ENCODE assay signal across 21 cellular contexts in the genomic region with DNA sequence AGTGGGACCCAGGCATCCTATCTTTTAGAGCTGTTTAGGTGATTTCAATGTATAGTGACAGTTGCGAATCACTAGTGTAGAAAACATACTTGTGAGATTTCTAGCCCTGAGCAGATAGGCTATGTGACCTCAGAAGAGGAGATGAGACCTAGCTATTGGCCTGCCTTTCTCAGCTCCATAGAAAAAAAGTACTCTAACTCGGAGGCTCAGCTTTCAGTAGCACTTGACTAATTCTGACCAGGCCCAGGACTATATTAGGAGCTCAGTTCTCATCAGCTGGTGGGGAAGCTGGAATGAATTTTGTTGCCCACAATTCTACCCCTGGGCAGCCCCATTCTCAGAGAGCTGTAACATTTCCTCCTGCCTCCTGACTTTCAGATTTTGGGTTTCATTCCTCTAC.
"Had no signal": no experiment of that assay in that cellular context is flagged by ENCODE, and none has a peak within 500 bp of the region (broad histone marks: within the 10 kb centered on the region; RNA-seq: fewer than 3 reads in every experiment).

No MANE protein-coding gene starts in this region.

- ATAC-seq: body of pancreas, heart right ventricle, left cardiac atrium, sciatic nerve had no signal

- H3K9me3 Mint-ChIP-seq: activated CD4-positive, alpha-beta memory T cell treated with anti-CD3 and anti-CD28 coated beads for 36 hours; nephron had no signal

- DNase-seq: activated CD4-positive, alpha-beta memory T cell treated with anti-CD3 and anti-CD28 coated beads for 36 hours; activated CD4-positive, alpha-beta T cell treated with anti-CD3 and anti-CD28 coated beads for 1 hour; activated gamma-delta T cell treated with Interleukin-2 at 50 U/mL for 16 hours; activated T-cell treated with anti-CD3 and anti-CD28 coated beads for 4 hours; anterior cingulate cortex; body of pancreas; cortex of kidney; heart right ventricle; islet precursor cell; left cardiac atrium; midbrain; posterior cingulate gyrus; stimulated activated CD4-positive, alpha-beta T cell treated with anti-CD3 and anti-CD28 coated beads, Interleukin-15, amount 100 ng/mL, for 24 hours; stimulated activated CD8-positive, alpha-beta memory T cell treated with anti-CD3 and anti-CD28 coated beads, Interleukin-4, amount 100 ng/mL, for 48 hours; stimulated activated naive CD4-positive, alpha-beta T cell; T-helper 9 cell; testis; upper lobe of left lung had no signal

- H3K4me3 Mint-ChIP-seq: activated CD4-positive, alpha-beta memory T cell treated with anti-CD3 and anti-CD28 coated beads for 36 hours; activated T-helper 1 cell treated with anti-CD3 and anti-CD28 coated beads, Interleukin-12 subunit alpha, Interleukin-12 subunit beta, Interleukin-2, Interleukin-4 antibody, amounts not matched to agents 30 ng/mL and 10 ng/mL and 1 ng/mL, durations not matched to agents 14 hours and 24 hours and 36 hours; nephron had no signal

- H3K27ac Mint-ChIP-seq: activated CD4-positive, alpha-beta memory T cell treated with anti-CD3 and anti-CD28 coated beads for 36 hours; activated T-helper 1 cell treated with anti-CD3 and anti-CD28 coated beads, Interleukin-12 subunit alpha, Interleukin-12 subunit beta, Interleukin-2, Interleukin-4 antibody, amounts not matched to agents 30 ng/mL and 10 ng/mL and 1 ng/mL, durations not matched to agents 14 hours and 24 hours and 36 hours; nephron had no signal
